15 cellular contexts compared by ENCODE assay signal in genomic region chr20:20793570-20793969, GRCh38.
A peak's percentile ranks its signal among the peaks of the same experiment; 100 is the strongest.
DNase-seq lines count a peak whose midpoint lies in the region; TF ChIP-seq lines count a peak whose summit lies in the region.
"Had no signal": no experiment of that assay in that cellular context is flagged by ENCODE, and none has a peak within 500 bp of the region (broad histone marks: within the 10 kb centered on the region; RNA-seq: fewer than 3 reads in every experiment).

No MANE protein-coding gene starts in this region.

- H3K27me3 ChIP-seq in SJCRH30, result no peaks in the 10 kb centered on the region
- H3K27me3 ChIP-seq in MG63, result no peaks in the 10 kb centered on the region

- H3K4me3 ChIP-seq in HEK293 (ENCODE audit: low read depth, low read length) (no peak overlapping the region), SJCRH30 (no peak overlapping the region), MG63 (no peak overlapping the region)
- H3K4me3 ChIP-seq: A549 had no signal

- H3K9me3 ChIP-seq in HEK293 (ENCODE audit: control insufficient read depth, insufficient read depth, low read depth, low read length) (no peaks in the 10 kb centered on the region), SJCRH30 (replicated peaks) (no peaks in the 10 kb centered on the region), MG63 (no peaks in the 10 kb centered on the region)
- H3K9me3 ChIP-seq: A549, BE2C had no signal

- TF ChIP-seq CTCF in HEK293 (tag by site-specific recombination; IDR thresholded peaks at IDR 0.05), result no peak

- no peak overlapping the region for H3K27ac ChIP-seq in HEK293 (ENCODE audit: extremely low read depth, low read depth, low read length)
- no peak overlapping the region for H3K27ac ChIP-seq in SJCRH30
- H3K27ac ChIP-seq: A549, C4-2B had no signal

- DNase-seq in SJCRH30 (peak; percentile 33 to 50), islet precursor cell (peak; percentile 64), MG63 (no peak), SKM-1 treated with dmso at 0.1 percent for 144 hours (lab: John Stamatoyannopoulos, UW; ENCODE audit: unreplicated experiment) (no peak), mesenteric fat pad (ENCODE audit: low spot score) (no peak)
- DNase-seq: BE2C; CD4-positive, alpha-beta memory T cell; COR-L47; DMS153; DMS79 treated with DMSO at 0.1 percent for 48 hours; GF-D8; H7 had no signal

- CTCF ChIA-PET in HEK293 (lab: Yijun Ruan, JAX), result no interaction called here

- POLR2A ChIA-PET in HEK293 (lab: Yijun Ruan, JAX), result no interaction called here

- H3K36me3 ChIP-seq in HEK293 (ENCODE audit: control insufficient read depth in 2 of 2, insufficient read depth in 1 of 2, low read length in 2 of 2) (no peaks in the 10 kb centered on the region), SJCRH30 (no peaks in the 10 kb centered on the region), MG63 (no peaks in the 10 kb centered on the region)
- H3K36me3 ChIP-seq: BE2C had no signal

- H3K4me1 ChIP-seq in HEK293 (ENCODE audit: control insufficient read depth, insufficient read depth, low read length) (no peaks in the 10 kb centered on the region), SJCRH30 (peaks cover 25% of the 10 kb centered on the region; the same call in 1 of the 2 replicates)
- H3K4me1 ChIP-seq: A549, BE2C had no signal

TF ChIP-seq in HEK293, 187 proteins besides CTCF, POLR2A, EP300 and RAD21:
- TF ChIP-seq ZBTB48 (tag by site-specific recombination; IDR thresholded peaks at IDR 0.05) (no peak), ZNF394 (tag by site-specific recombination; IDR thresholded peaks at IDR 0.05; ENCODE audit: borderline replicate concordance) (peak; percentile 99), ZNF558 (tag by site-specific recombination; IDR thresholded peaks at IDR 0.05) (no peak)

Comparison
In these comparisons a context has a peak if more than half of its experiments do, and no peak if none do; other contexts are left out.
1. DNase-seq: peak in SJCRH30 (2 of 2) and islet precursor cell (single experiment); none in MG63 (single experiment), SKM-1 treated with dmso at 0.1 percent for 144 hours (single experiment) and mesenteric fat pad (single experiment).